8 cellular contexts compared by ENCODE assay signal in genomic region chr19:10118960-10119359, GRCh38. TPM values are rescaled to one million over a fixed set of nuclear protein-coding genes. Genes with fewer than 3 reads are reported as not detected.
DNase-seq lines count a peak whose midpoint lies in the region; ATAC-seq and TF ChIP-seq lines count a peak whose summit lies in the region.

No MANE protein-coding gene starts in this region.

- intact Hi-C loops in transverse colon (cut with DNase I; ENCODE audit: low total_unique reads) = loop anchor here (10.0 kb wide), 1 partner anchor 116 kb away; the partner anchor contains the start of gene S1PR2

- DNase-seq in activated T-cell treated with anti-CD3 and anti-CD28 coated beads, Interleukin-2, amount 50 U/mL, for 4 hours = no peak
- DNase-seq in activated T-cell treated with anti-CD3 and anti-CD28 coated beads, Interleukin-2, amount 50 U/mL, for 1 hour = no peak
- no peak for DNase-seq in activated naive CD8-positive, alpha-beta T cell treated with anti-CD3 and anti-CD28 coated beads for 36 hours
- DNase-seq in transverse colon (no peak), GM20000 (ENCODE audit: low spot score) (no peak), SIG-M5 treated with dmso at 0.1 percent for 504 hours (lab: John Stamatoyannopoulos, UW; ENCODE audit: unreplicated experiment) (no peak), islet precursor cell (no peak)

- no peak for TF ChIP-seq EP300 in transverse colon (IDR thresholded peaks at IDR 0.05; ENCODE audit: low read depth)

- no peaks in the 10 kb centered on the region for H3K9me3 Mint-ChIP-seq in activated T-cell treated with anti-CD3 and anti-CD28 coated beads, Interleukin-2, amount 50 U/mL, for 4 hours
- H3K9me3 Mint-ChIP-seq in activated naive CD8-positive, alpha-beta T cell treated with anti-CD3 and anti-CD28 coated beads for 36 hours = no peaks in the 10 kb centered on the region

- peak overlapping the region; percentile 97 for H3K4me3 Mint-ChIP-seq in activated T-cell treated with anti-CD3 and anti-CD28 coated beads, Interleukin-2, amount 50 U/mL, for 4 hours
- peak overlapping the region; percentile 97 for H3K4me3 Mint-ChIP-seq in activated naive CD8-positive, alpha-beta T cell treated with anti-CD3 and anti-CD28 coated beads for 36 hours

- H3K27me3 ChIP-seq in liver (ENCODE audit: control insufficient read depth in 4 of 4, insufficient read depth in 4 of 4, low read length in 3 of 4) (no peaks in the 10 kb centered on the region), transverse colon (no peaks in the 10 kb centered on the region)

- H3K27me3 Mint-ChIP-seq in activated T-cell treated with anti-CD3 and anti-CD28 coated beads, Interleukin-2, amount 50 U/mL, for 4 hours (ENCODE audit: low read depth) = no peaks in the 10 kb centered on the region
- no peaks in the 10 kb centered on the region for H3K27me3 Mint-ChIP-seq in activated naive CD8-positive, alpha-beta T cell treated with anti-CD3 and anti-CD28 coated beads for 36 hours

- peak overlapping the region in 1 of 2 donors; percentile 27 for H3K27ac ChIP-seq in liver (ENCODE audit: low read depth in 1 of 2, low read length in 2 of 2)
- H3K27ac ChIP-seq in transverse colon = peak overlapping the region; percentile 72 to 89 (median 82)

- no peak for TF ChIP-seq RAD21 in liver (IDR thresholded peaks at IDR 0.05)

- peaks cover 16% of the 10 kb centered on the region for H3K36me3 Mint-ChIP-seq in activated T-cell treated with anti-CD3 and anti-CD28 coated beads, Interleukin-2, amount 50 U/mL, for 4 hours (ENCODE audit: insufficient read depth)
- peaks cover 31% of the 10 kb centered on the region for H3K36me3 Mint-ChIP-seq in activated naive CD8-positive, alpha-beta T cell treated with anti-CD3 and anti-CD28 coated beads for 36 hours

- H3K4me1 ChIP-seq in liver (ENCODE audit: control insufficient read depth in 4 of 4, insufficient read depth in 4 of 4, low read length in 3 of 4) (peaks cover 4 to 15% (median 11%) of the 10 kb centered on the region in 4 donors), transverse colon (peaks cover 6 to 18% (median 15%) of the 10 kb centered on the region in 4 donors)

- in situ Hi-C loops in transverse colon (cut with MboI; ENCODE audit: low pct_ligation_motif_present in 1 of 4, low pct_unique_long_range_greater_than_20kb in 1 of 4, low sequenced_read_pairs in 3 of 4) = loop anchor here in 1 of 4 donors (25.0 kb wide), 1 partner anchor 118 kb away; the partner anchor contains the start of gene S1PR2

- ATAC-seq in activated T-cell treated with anti-CD3 and anti-CD28 coated beads, Interleukin-2, amount 50 U/mL, for 4 hours = no peak

- WGBS in liver = 37% methylated on average over 12 of the region's 12 CpGs
- WGBS in transverse colon (ENCODE audit: low coverage in 1 of 2), 2 donors = 29% methylated on average over 12 of the region's 12 CpGs; no CpG with 5 or more reads in 1 of the 2 donors

- peaks cover 33% of the 10 kb centered on the region for H3K4me1 Mint-ChIP-seq in activated T-cell treated with anti-CD3 and anti-CD28 coated beads, Interleukin-2, amount 50 U/mL, for 4 hours (ENCODE audit: low read depth)
- H3K4me1 Mint-ChIP-seq in activated naive CD8-positive, alpha-beta T cell treated with anti-CD3 and anti-CD28 coated beads for 36 hours = peaks cover 24% of the 10 kb centered on the region

- H3K4me3 ChIP-seq in liver (ENCODE audit: low read depth in 1 of 3, low read length in 3 of 3) (peak overlapping the region; percentile 84 to 97 (median 94)), transverse colon (peak overlapping the region; percentile 60 to 90 (median 76))

- H3K27ac Mint-ChIP-seq in activated naive CD8-positive, alpha-beta T cell treated with anti-CD3 and anti-CD28 coated beads for 36 hours = peak overlapping the region; percentile 90

- peak overlapping the region; percentile 71 to 95 for H3K9ac ChIP-seq in liver (ENCODE audit: low read depth in 1 of 2, low read length in 2 of 2)

- no peak for TF ChIP-seq POLR2A in transverse colon (IDR thresholded peaks at IDR 0.05)

- peaks cover 7 to 37% (median 16%) of the 10 kb centered on the region in 4 donors for H3K36me3 ChIP-seq in liver (ENCODE audit: control insufficient read depth in 4 of 4, insufficient read depth in 3 of 4, low read depth in 1 of 4, low read length in 3 of 4)
- peaks cover 0 to 23% (median 0%) of the 10 kb centered on the region in 4 donors for H3K36me3 ChIP-seq in transverse colon

- TF ChIP-seq CTCF in liver (IDR thresholded peaks at IDR 0.05; ENCODE audit: low read depth, low read length, missing input control) (no peak), transverse colon (IDR thresholded peaks at IDR 0.05) (no peak), GM20000 (IDR thresholded peaks at IDR 0.05; ENCODE audit: extremely low read depth, missing control alignments) (no peak)

- H3K9me3 ChIP-seq in liver (ENCODE audit: control insufficient read depth in 4 of 4, low read length in 3 of 4) (no peaks in the 10 kb centered on the region), transverse colon (no peaks in the 10 kb centered on the region)

TF ChIP-seq in liver, 16 proteins besides CTCF, POLR2A, EP300 and RAD21 (continues in another document):
- TF ChIP-seq REST (IDR thresholded peaks at IDR 0.05) (no peak), MAX (IDR thresholded peaks at IDR 0.05) (no peak), JUND (IDR thresholded peaks at IDR 0.05) (no peak), FOXA1 (IDR thresholded peaks at IDR 0.05) (no peak), NR2F2 (IDR thresholded peaks at IDR 0.05) (no peak), GABPA (IDR thresholded peaks at IDR 0.05 in 1 of 2, conservative IDR thresholded peaks at IDR 0.05 in 1 of 2) (no peak), FOXA2 (IDR thresholded peaks at IDR 0.05) (no peak), RXRA (IDR thresholded peaks at IDR 0.05) (no peak)

RNA-seq across cellular contexts. Expression of gene EIF3G, which starts 0.7 kb away (rescaled TPM):
- 100 to 1,000 TPM; 503 to 538 (median 523) TPM for total RNA-seq in activated T-cell treated with anti-CD3 and anti-CD28 coated beads, Interleukin-2, amount 50 U/mL, for 4 hours
- 100 to 1,000 TPM; 287 to 293 TPM for total RNA-seq in activated naive CD8-positive, alpha-beta T cell treated with anti-CD3 and anti-CD28 coated beads for 36 hours
- 10 to 100 TPM; 86.2 to 96.3 TPM for total RNA-seq in liver
- 10 to 100 TPM; 71.0 to 84.4 TPM for polyA plus RNA-seq in liver
- 100 to 1,000 TPM; 169 to 293 (median 198) TPM for total RNA-seq in transverse colon

RNA-seq across cellular contexts. Expression of gene P2RY11, which starts 7.5 kb away (rescaled TPM):
- total RNA-seq in activated T-cell treated with anti-CD3 and anti-CD28 coated beads, Interleukin-2, amount 50 U/mL, for 4 hours = 10 to 100 TPM; 74.8 to 87.5 (median 82.6) TPM
- 10 to 100 TPM; 57.8 to 64.0 TPM for total RNA-seq in activated naive CD8-positive, alpha-beta T cell treated with anti-CD3 and anti-CD28 coated beads for 36 hours
- total RNA-seq in liver (1 to 10 TPM; 3.2 to 4.1 TPM), transverse colon (10 to 100 TPM in 1 of 4 donors, 1 to 10 TPM in 2, under 1 TPM in 1; 0.80 to 13.8 (median 6.9) TPM)
- 1 to 10 TPM in 1 of 2 donors, under 1 TPM in 1; 0.68 to 5.3 TPM for polyA plus RNA-seq in liver

RNA-seq across cellular contexts. Expression of gene PPAN, which starts 12.8 kb away (rescaled TPM):
- total RNA-seq in activated T-cell treated with anti-CD3 and anti-CD28 coated beads, Interleukin-2, amount 50 U/mL, for 4 hours = 100 to 1,000 TPM; 479 to 497 (median 489) TPM
- total RNA-seq in activated naive CD8-positive, alpha-beta T cell treated with anti-CD3 and anti-CD28 coated beads for 36 hours = 100 to 1,000 TPM; 214 to 227 TPM
- total RNA-seq in liver (10 to 100 TPM; 10.4 to 18.1 TPM), transverse colon (10 to 100 TPM; 10.1 to 31.8 (median 21.5) TPM)
- polyA plus RNA-seq in liver = 10 to 100 TPM; 10.1 to 20.7 TPM

RNA-seq across cellular contexts. Expression of gene ANGPTL6, which starts 16.5 kb away (rescaled TPM):
- total RNA-seq in activated T-cell treated with anti-CD3 and anti-CD28 coated beads, Interleukin-2, amount 50 U/mL, for 4 hours = 10 to 100 TPM in 1 of 3 donors, 1 to 10 TPM in 2; 9.2 to 11.0 (median 9.2) TPM
- 1 to 10 TPM; 8.5 to 9.8 TPM for total RNA-seq in activated naive CD8-positive, alpha-beta T cell treated with anti-CD3 and anti-CD28 coated beads for 36 hours
- total RNA-seq in liver (10 to 100 TPM in 1 of 2 donors, 1 to 10 TPM in 1; 7.8 to 10.5 TPM), transverse colon (1 to 10 TPM in 1 of 4 donors, under 1 TPM in 2, not detected in 1; 0.32 to 4.5 (median 0.55) TPM)
- 10 to 100 TPM in 1 of 2 donors, 1 to 10 TPM in 1; 5.5 to 13.5 TPM for polyA plus RNA-seq in liver

RNA-seq across cellular contexts. Expression of gene SHFL, which starts 32.8 kb away (rescaled TPM):
- 10 to 100 TPM; 20.1 to 26.8 (median 26.2) TPM for total RNA-seq in activated T-cell treated with anti-CD3 and anti-CD28 coated beads, Interleukin-2, amount 50 U/mL, for 4 hours
- total RNA-seq in activated naive CD8-positive, alpha-beta T cell treated with anti-CD3 and anti-CD28 coated beads for 36 hours = 10 to 100 TPM; 46.8 to 47.0 TPM
- total RNA-seq in liver (10 to 100 TPM; 13.1 to 87.5 TPM), transverse colon (10 to 100 TPM; 24.5 to 56.1 (median 39.0) TPM)
- 100 to 1,000 TPM in 1 of 2 donors, 10 to 100 TPM in 1; 82.0 to 104 TPM for polyA plus RNA-seq in liver

Comparison
In these comparisons a context has a peak if more than half of its experiments do, and no peak if none do; other contexts are left out.
1. RNA of gene PPAN, which starts 12.8 kb away (total RNA-seq): 479 to 497 TPM in activated T-cell treated with anti-CD3 and anti-CD28 coated beads, Interleukin-2, amount 50 U/mL, for 4 hours and 214 to 227 TPM in activated naive CD8-positive, alpha-beta T cell treated with anti-CD3 and anti-CD28 coated beads for 36 hours; 10.1 to 31.8 TPM in transverse colon and 10.4 to 18.1 TPM in liver; every median in the first group is over 4 times any median in the second.